13 cellular contexts compared by ENCODE assay signal in the genomic region with DNA sequence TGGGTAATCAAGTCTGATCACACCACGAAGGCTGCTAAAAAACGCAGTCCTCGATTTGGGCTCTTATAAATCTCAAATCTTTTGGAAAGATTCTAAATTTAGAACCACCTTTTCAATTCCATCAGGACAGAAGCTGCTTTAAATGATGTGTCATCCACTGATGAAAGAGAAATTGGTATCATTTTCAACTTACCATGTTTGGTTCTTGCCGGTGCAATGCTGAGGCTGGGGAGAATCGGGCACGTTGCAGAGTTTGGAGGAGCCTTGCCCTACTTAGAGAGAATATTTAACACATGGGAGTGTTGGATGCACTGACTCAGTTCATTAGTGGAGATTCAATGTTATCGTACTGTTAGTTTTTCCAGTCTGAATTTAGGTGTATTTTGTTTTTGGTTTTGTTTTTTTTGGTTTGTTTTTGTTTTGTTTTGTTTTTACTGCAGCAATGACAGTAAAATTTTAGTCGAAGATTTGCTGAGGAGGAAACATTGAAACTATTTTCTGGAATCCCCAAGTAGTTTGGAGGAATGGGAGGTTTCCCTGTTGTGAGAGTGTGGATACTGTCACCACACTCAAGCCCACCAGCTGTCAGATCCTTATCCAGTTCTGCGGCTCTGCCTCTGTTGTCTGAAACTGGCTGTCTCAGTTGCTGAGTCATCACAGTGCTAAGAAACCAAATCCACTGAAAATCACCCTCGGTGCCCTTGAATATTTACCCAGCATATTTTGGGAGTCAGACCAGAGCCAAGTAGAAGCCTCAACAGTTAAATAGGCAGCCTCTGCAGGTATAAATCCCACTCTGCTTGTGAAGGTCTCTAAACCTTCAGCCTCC.
DNase-seq lines count a peak whose midpoint lies in the region; ATAC-seq, FAIRE-seq and TF ChIP-seq lines count a peak whose summit lies in the region.
"Had no signal": no experiment of that assay in that cellular context is flagged by ENCODE, and none has a peak within 500 bp of the region (broad histone marks: within the 10 kb centered on the region; RNA-seq: fewer than 3 reads in every experiment).

No MANE protein-coding gene starts in this region.

- no peak for TF ChIP-seq EP300 in H1 (IDR thresholded peaks at IDR 0.05; ENCODE audit: borderline replicate concordance in 1 of 2, low read depth in 2 of 2, low read length in 2 of 2)

- H2BK120ac ChIP-seq in H1 (replicated peaks; ENCODE audit: low read depth, low read length), result no peak overlapping the region

- no peak for TF ChIP-seq RAD21 in H1 (IDR thresholded peaks at IDR 0.05 in 1 of 2, conservative IDR thresholded peaks at IDR 0.05 in 1 of 2; ENCODE audit: low read depth in 2 of 2, low read length in 2 of 2)

- H3K9ac ChIP-seq in H1 (replicated peaks in 1 of 4; ENCODE audit: extremely low read depth in 1 of 4, low read depth in 3 of 4, low read length in 3 of 4), result no peak overlapping the region
- H3K9ac ChIP-seq: GM23248 had no signal

- no peak overlapping the region for H4K5ac ChIP-seq in H1 (ENCODE audit: insufficient read length, low read depth, low read length)

- no peak overlapping the region for H2BK20ac ChIP-seq in H1 (ENCODE audit: low read length)

- no peaks in the 10 kb centered on the region for H3K27me3 ChIP-seq in H1 (replicated peaks in 1 of 4; ENCODE audit: control insufficient read depth in 3 of 4, extremely low read depth in 1 of 4, insufficient read depth in 3 of 4, low read length in 3 of 4)

- no peaks in the 10 kb centered on the region for H3K36me3 ChIP-seq in H1 (ENCODE audit: control insufficient read depth in 2 of 4, insufficient read depth in 4 of 4, low read length in 3 of 4)

- H3K27me3 Mint-ChIP-seq in nephron progenitor cell (ENCODE audit: low read depth, poor library complexity), result no peaks in the 10 kb centered on the region
- H3K27me3 Mint-ChIP-seq: IgD-negative memory B cell had no signal

- POLR2A ChIA-PET in H1 (lab: Charles Lee; ENCODE audit: partially characterized antibody), result no interaction called here

- no peak for FAIRE-seq in H1 (lab: Jason Lieb, UNC)

- peak overlapping the region; percentile 54; the same call in 1 of the 2 replicates for H2AFZ ChIP-seq in H1 (ENCODE audit: low read length)
- H2AFZ ChIP-seq: GM23248 had no signal

- H3K79me1 ChIP-seq in H1 (ENCODE audit: low read depth, low read length), result no peaks in the 10 kb centered on the region

- H3K4ac ChIP-seq in H1 (replicated peaks; ENCODE audit: insufficient read length, low read depth, low read length), result no peak overlapping the region

- H3K23me2 ChIP-seq in H1 (ENCODE audit: low read depth, low read length), result no peaks in the 10 kb centered on the region

- H3K27ac ChIP-seq in H1 (ENCODE audit: low read depth, low read length), result no peak overlapping the region
- H3K27ac ChIP-seq: GM23248 had no signal

- no peaks in the 10 kb centered on the region for H3K36me3 Mint-ChIP-seq in nephron progenitor cell (ENCODE audit: low read depth)
- H3K36me3 Mint-ChIP-seq: brain had no signal

- no peaks in the 10 kb centered on the region for H4K20me1 ChIP-seq in H1 (replicated peaks in 1 of 2; ENCODE audit: control insufficient read depth in 1 of 2, insufficient read depth in 2 of 2, low read length in 2 of 2)

- H3K4me3 ChIP-seq in H1 (ENCODE audit: extremely low read depth in 1 of 4, insufficient read depth in 2 of 4, low read depth in 3 of 4, low read length in 4 of 4), result no peak overlapping the region
- H3K4me3 ChIP-seq: GM23248 had no signal

- no peak overlapping the region for H3K4me2 ChIP-seq in H1 (ENCODE audit: insufficient read depth in 1 of 2, low read depth in 2 of 2, low read length in 2 of 2)

- no peak overlapping the region for H3K4me3 Mint-ChIP-seq in nephron progenitor cell
- H3K4me3 Mint-ChIP-seq: brain, IgD-negative memory B cell had no signal

- H3K14ac ChIP-seq in H1 (ENCODE audit: insufficient read length), result no peak overlapping the region

- no peak overlapping the region for H4K8ac ChIP-seq in H1 (ENCODE audit: extremely low read depth, insufficient read depth, low read length)

- no peaks in the 10 kb centered on the region for H3K9me3 Mint-ChIP-seq in nephron progenitor cell

- H3K9me3 ChIP-seq in H1 (ENCODE audit: insufficient read depth in 2 of 2, low read depth in 1 of 2, low read length in 1 of 2), result no peaks in the 10 kb centered on the region

- 0 out of 2 replicates have a peak overlapping the region, but pooled peaks have one; percentile 54 for H2BK15ac ChIP-seq in H1 (ENCODE audit: low read length)

- no peak overlapping the region for H4K91ac ChIP-seq in H1 (replicated peaks; ENCODE audit: insufficient read length, low read length)

- TF ChIP-seq CTCF in H1 (IDR thresholded peaks at IDR 0.05; ENCODE audit: control extremely low read depth in 1 of 3, insufficient read depth in 1 of 3, low read depth in 1 of 3, low read length in 3 of 3) (no peak), nephron progenitor cell (IDR thresholded peaks at IDR 0.05) (no peak)

- WGBS in H1 (ENCODE audit: extremely low coverage in 1 of 2, insufficient coverage in 1 of 2, insufficient read length in 1 of 2, insufficient replicate concordance in 2 of 2, low coverage in 1 of 2, low lambda C conversion rate in 2 of 2, missing lambda C conversion rate in 1 of 2), 2 experiments, result 92% methylated on average over 10 of the region's 10 CpGs; no CpG with 5 or more reads in 1 of the 2 experiments

- no peak overlapping the region for H3K18ac ChIP-seq in H1 (ENCODE audit: extremely low read depth, low read length)

- peak overlapping the region; percentile 12 for H3K27ac Mint-ChIP-seq in nephron progenitor cell
- H3K27ac Mint-ChIP-seq: IgD-negative memory B cell had no signal

- no peak overlapping the region for H2BK12ac ChIP-seq in H1 (ENCODE audit: low read depth, low read length)

- DNase-seq in G401 (ENCODE audit: low spot score) (peak; percentile 10), NCI-H82 treated with DMSO at 0.1 percent for 48 hours (lab: John Stamatoyannopoulos, UW; ENCODE audit: unreplicated experiment) (peak; percentile 35), H1 (ENCODE audit: low read depth in 1 of 2, low spot score in 2 of 2) (no peak), nephron progenitor cell (no peak), AG20443 (ENCODE audit: low spot score) (no peak), NCI-H526 (lab: John Stamatoyannopoulos, UW) (no peak)
- DNase-seq in activated CD4-positive, alpha-beta T cell treated with anti-CD3 and anti-CD28 coated beads for 1 hour, result no peak
- DNase-seq: activated T-cell treated with anti-CD3 and anti-CD28 coated beads, Interleukin-2, amount 50 U/mL, for 1 hour; GM23248 had no signal

- no peak overlapping the region for H3K23ac ChIP-seq in H1 (ENCODE audit: insufficient read length)

- H3K56ac ChIP-seq in H1 (replicated peaks; ENCODE audit: insufficient read length, low read depth, low read length), result no peak overlapping the region

- peaks cover 17% of the 10 kb centered on the region for H3K4me1 Mint-ChIP-seq in nephron progenitor cell
- H3K4me1 Mint-ChIP-seq: IgD-negative memory B cell had no signal

- H2AK5ac ChIP-seq in H1 (ENCODE audit: low read depth, low read length), result no peak overlapping the region

- no peak for TF ChIP-seq POLR2A in H1 (IDR thresholded peaks at IDR 0.05; ENCODE audit: control extremely low read depth in 1 of 2, low read depth in 2 of 2, low read length in 2 of 2)

- H2BK5ac ChIP-seq in H1 (ENCODE audit: low read depth, low read length), result no peak overlapping the region; the same call in 1 of the 2 replicates

- CTCF ChIA-PET in H1 (lab: Charles Lee; ENCODE audit: partially characterized antibody), result interaction anchor here (0.8 kb wide), 1 partner anchor 15 kb away, joined by 3 read pairs; no protein-coding TSS in a partner anchor

- H3K79me2 ChIP-seq in H1 (ENCODE audit: control insufficient read depth in 1 of 2, insufficient read depth in 2 of 2, low read length in 2 of 2), result no peaks in the 10 kb centered on the region

- H3K4me1 ChIP-seq in H1 (replicated peaks in 1 of 4; ENCODE audit: control insufficient read depth in 3 of 4, insufficient read depth in 4 of 4, low read length in 3 of 4), result no peaks in the 10 kb centered on the region

- in situ Hi-C loops in G401 (cut with HindIII; ENCODE audit: low sequenced_read_pairs), result no loop called here

- ATAC-seq in GM18858 (IDR thresholded peaks at IDR 0.05; ENCODE audit: unreplicated experiment), result no peak
- ATAC-seq: activated CD4-positive, CD25-positive, alpha-beta regulatory T cell treated with anti-CD3 and anti-CD28 coated beads, Interleukin-2, amount 50 U/mL, for 24 hours had no signal

TF ChIP-seq in H1, 55 proteins besides CTCF, POLR2A, EP300 and RAD21:
- TF ChIP-seq TAF1 (IDR thresholded peaks at IDR 0.05; ENCODE audit: low read depth, low read length) (no peak), MAFK (IDR thresholded peaks at IDR 0.05; ENCODE audit: low read depth, low read length) (peak; percentile 51; the same call in 1 of the 2 replicates), RFX5 (IDR thresholded peaks at IDR 0.05; ENCODE audit: borderline replicate concordance, low read depth, low read length) (no peak)

Comparison
In these comparisons a context has a peak if more than half of its experiments do, and no peak if none do; other contexts are left out.
1. DNase-seq: peak in G401 (single experiment) and NCI-H82 treated with DMSO at 0.1 percent for 48 hours (single experiment); none in H1 (0 of 2), nephron progenitor cell (single experiment), activated CD4-positive, alpha-beta T cell treated with anti-CD3 and anti-CD28 coated beads for 1 hour (single experiment), AG20443 (single experiment) and NCI-H526 (0 of 2).